ENCODE assay signal across 20 cellular contexts in genomic region chr1:12408662-12409061, GRCh38.
DNase-seq lines count a peak whose midpoint lies in the region; TF ChIP-seq lines count a peak whose summit lies in the region.
"Had no signal": no experiment of that assay in that cellular context is flagged by ENCODE, and none has a peak within 500 bp of the region (broad histone marks: within the 10 kb centered on the region; RNA-seq: fewer than 3 reads in every experiment).

No MANE protein-coding gene starts in this region.

- H3K4me2 ChIP-seq in BLaER1 (peak overlapping the region; percentile 31; the same call in 1 of the 2 replicates), osteoblast (ENCODE audit: insufficient read depth, low read length) (no peak overlapping the region), neuronal stem cell (ENCODE audit: insufficient read depth, low read length, poor library complexity, severe bottlenecking) (no peak overlapping the region)

- no peak overlapping the region for H2BK120ac ChIP-seq in neuronal stem cell (ENCODE audit: low read depth, low read length)

- no peak overlapping the region for H4K8ac ChIP-seq in neuronal stem cell (ENCODE audit: low read depth, low read length)

- POLR2A ChIA-PET in CD8-positive, alpha-beta memory T cell (lab: Charles Lee), result interaction anchor here (0.6 kb wide), 1 partner anchor 97 kb away, joined by 4 read pairs; no protein-coding TSS in a partner anchor

- no peak overlapping the region for H3K27ac ChIP-seq in BLaER1
- H3K27ac ChIP-seq in osteoblast (ENCODE audit: low read depth, low read length), result peak overlapping the region; percentile 7
- no peak overlapping the region for H3K27ac ChIP-seq in CD8-positive, alpha-beta memory T cell (ENCODE audit: low read depth, low read length)
- H3K27ac ChIP-seq in neuronal stem cell (replicated peaks; ENCODE audit: low read length), result no peak overlapping the region

- H4K20me1 ChIP-seq in BLaER1 (no peaks in the 10 kb centered on the region), osteoblast (ENCODE audit: insufficient read depth, low read length) (no peaks in the 10 kb centered on the region)

- H3K4me3 ChIP-seq in BLaER1, result no peak overlapping the region
- H3K4me3 ChIP-seq in osteoblast (ENCODE audit: insufficient read depth, low read length), result no peak overlapping the region
- no peak overlapping the region for H3K4me3 ChIP-seq in CD8-positive, alpha-beta memory T cell (ENCODE audit: low read length)
- H3K4me3 ChIP-seq in neuronal stem cell (ENCODE audit: low read length in 2 of 2), result no peak overlapping the region
- H3K4me3 ChIP-seq: psoas muscle had no signal

- no peak overlapping the region for H2AK5ac ChIP-seq in neuronal stem cell (ENCODE audit: low read depth, low read length)

- no peak overlapping the region for H3K4ac ChIP-seq in neuronal stem cell (ENCODE audit: low read length)

- no peak overlapping the region for H3K18ac ChIP-seq in neuronal stem cell (ENCODE audit: low read length)

- no peak overlapping the region for H2BK12ac ChIP-seq in neuronal stem cell (ENCODE audit: low read length)

- H3K27ac Mint-ChIP-seq in activated naive CD8-positive, alpha-beta T cell treated with anti-CD3 and anti-CD28 coated beads for 36 hours, result peak overlapping the region; percentile 50
- H3K27ac Mint-ChIP-seq in CD8-positive, alpha-beta memory T cell, result peak overlapping the region in 3 of 8 donors; percentile 46 to 76 (median 73)
- H3K27ac Mint-ChIP-seq in osteocyte (ENCODE audit: unreplicated experiment), result no peak overlapping the region

- H3K4me1 ChIP-seq in BLaER1 (peaks cover 36% of the 10 kb centered on the region), osteoblast (ENCODE audit: insufficient read depth, low read length) (peaks cover 33% of the 10 kb centered on the region), neuronal stem cell (ENCODE audit: control insufficient read depth in 2 of 2, insufficient read depth in 1 of 2, low read depth in 1 of 2, low read length in 2 of 2) (peaks cover 10 to 11% of the 10 kb centered on the region in 2 donors)
- peaks cover 24% of the 10 kb centered on the region for H3K4me1 ChIP-seq in CD8-positive, alpha-beta memory T cell (ENCODE audit: insufficient read depth, low read length)

- no peaks in the 10 kb centered on the region for H3K79me1 ChIP-seq in neuronal stem cell (ENCODE audit: low read depth, low read length)

- no CpG with 5 or more reads among the region's 1 CpG for WGBS in neuronal stem cell (ENCODE audit: extremely low coverage in 2 of 2, insufficient read length in 2 of 2, insufficient replicate concordance in 1 of 2), 2 donors

- H2AFZ ChIP-seq in osteoblast (ENCODE audit: low read length) (no peak overlapping the region), neuronal stem cell (ENCODE audit: low read length) (no peak overlapping the region)

- H3K9me3 Mint-ChIP-seq in activated naive CD8-positive, alpha-beta T cell treated with anti-CD3 and anti-CD28 coated beads for 36 hours, result peaks cover 8% of the 10 kb centered on the region
- peaks cover 0 to 9% (median 9%) of the 10 kb centered on the region in 5 donors for H3K9me3 Mint-ChIP-seq in CD8-positive, alpha-beta memory T cell
- peaks cover 8% of the 10 kb centered on the region for H3K9me3 Mint-ChIP-seq in osteocyte (ENCODE audit: unreplicated experiment)
- H3K9me3 Mint-ChIP-seq: effector memory CD8-positive, alpha-beta T cell had no signal

- no peak overlapping the region for H3K14ac ChIP-seq in neuronal stem cell (ENCODE audit: low read length)

- no peaks in the 10 kb centered on the region for H3K27me3 Mint-ChIP-seq in activated naive CD8-positive, alpha-beta T cell treated with anti-CD3 and anti-CD28 coated beads for 36 hours
- no peaks in the 10 kb centered on the region for H3K27me3 Mint-ChIP-seq in CD8-positive, alpha-beta memory T cell
- H3K27me3 Mint-ChIP-seq in osteocyte (ENCODE audit: unreplicated experiment), result no peaks in the 10 kb centered on the region
- H3K27me3 Mint-ChIP-seq: effector memory CD8-positive, alpha-beta T cell; naive thymus-derived CD4-positive, alpha-beta T cell had no signal

- H3K9me3 ChIP-seq in BLaER1 (peaks cover 20% of the 10 kb centered on the region), osteoblast (ENCODE audit: low read depth, low read length) (no peaks in the 10 kb centered on the region), neuronal stem cell (replicated peaks in 1 of 2; ENCODE audit: control insufficient read depth in 2 of 2, insufficient read depth in 1 of 2, low read depth in 1 of 2, low read length in 2 of 2) (peaks cover 4 to 16% of the 10 kb centered on the region in 2 donors)
- peaks cover 6% of the 10 kb centered on the region for H3K9me3 ChIP-seq in CD8-positive, alpha-beta memory T cell (ENCODE audit: low read length)
- H3K9me3 ChIP-seq: Caco-2, psoas muscle had no signal

- H3K23ac ChIP-seq in neuronal stem cell (ENCODE audit: low read depth, low read length, poor library complexity), result no peak overlapping the region

- CTCF ChIA-PET in CD8-positive, alpha-beta memory T cell (lab: Charles Lee), result interaction anchor here (0.7 to 3.2 kb wide), 2 partner anchors 101 to 210 kb away, joined by 4 to 27 read pairs; partner anchors contain the start of gene DHRS3

- DNase-seq in MV-4-11 (lab: John Stamatoyannopoulos, UW) (peak; percentile 68), osteoblast (ENCODE audit: insufficient read length, low spot score, missing footprints) (no peak), COLO829 (ENCODE audit: low spot score) (no peak), neuronal stem cell (ENCODE audit: low spot score) (no peak), osteocyte (ENCODE audit: extremely low spot score, unreplicated experiment) (no peak)
- no peak for DNase-seq in activated naive CD8-positive, alpha-beta T cell treated with anti-CD3 and anti-CD28 coated beads for 36 hours
- no peak for DNase-seq in CD8-positive, alpha-beta memory T cell
- DNase-seq: activated effector memory CD4-positive, alpha-beta T cell treated with Interleukin-2 at 50 U/mL for 16 hours; Caco-2; cerebellar nuclear complex; effector memory CD8-positive, alpha-beta T cell; head of caudate nucleus; naive thymus-derived CD4-positive, alpha-beta T cell; NCI-H187; NCI-H446; NK-92 treated with Interleukin-12 subunit alpha and Interleukin-12 subunit beta, amount 100 ng/mL, for 24 hours; psoas muscle; Right ventricle myocardium superior; T-helper 2 cell had no signal

- H3K4me3 Mint-ChIP-seq in activated naive CD8-positive, alpha-beta T cell treated with anti-CD3 and anti-CD28 coated beads for 36 hours, result no peak overlapping the region
- no peak overlapping the region for H3K4me3 Mint-ChIP-seq in CD8-positive, alpha-beta memory T cell
- H3K4me3 Mint-ChIP-seq in osteocyte (ENCODE audit: unreplicated experiment), result no peak overlapping the region
- H3K4me3 Mint-ChIP-seq: effector memory CD8-positive, alpha-beta T cell; naive thymus-derived CD4-positive, alpha-beta T cell had no signal

- H4K91ac ChIP-seq in neuronal stem cell (ENCODE audit: low read depth, low read length, poor library complexity), result no peak overlapping the region

- H2BK15ac ChIP-seq in neuronal stem cell (ENCODE audit: low read length), result no peak overlapping the region

- peaks cover 45% of the 10 kb centered on the region for H3K36me3 ChIP-seq in BLaER1
- peaks cover 23% of the 10 kb centered on the region for H3K36me3 ChIP-seq in osteoblast (ENCODE audit: insufficient read depth, low read length)
- H3K36me3 ChIP-seq in CD8-positive, alpha-beta memory T cell (ENCODE audit: insufficient read depth, low read length), result peaks cover 18% of the 10 kb centered on the region
- H3K36me3 ChIP-seq in neuronal stem cell (replicated peaks in 1 of 2; ENCODE audit: control insufficient read depth in 2 of 2, insufficient read depth in 2 of 2, low read length in 2 of 2), result peaks cover 2 to 34% of the 10 kb centered on the region in 2 donors

- peaks cover 40% of the 10 kb centered on the region for H3K4me1 Mint-ChIP-seq in activated naive CD8-positive, alpha-beta T cell treated with anti-CD3 and anti-CD28 coated beads for 36 hours
- H3K4me1 Mint-ChIP-seq in CD8-positive, alpha-beta memory T cell, result peaks cover 6 to 15% (median 7%) of the 10 kb centered on the region in 3 donors
- peaks cover 30% of the 10 kb centered on the region for H3K4me1 Mint-ChIP-seq in osteocyte (ENCODE audit: unreplicated experiment)

- H3K9ac ChIP-seq in BLaER1, result no peak overlapping the region
- no peak overlapping the region for H3K9ac ChIP-seq in neuronal stem cell (ENCODE audit: low read depth, low read length, poor library complexity)

- H3K36me3 Mint-ChIP-seq in activated naive CD8-positive, alpha-beta T cell treated with anti-CD3 and anti-CD28 coated beads for 36 hours, result peaks cover 59% of the 10 kb centered on the region
- peaks cover 27 to 66% (median 29%) of the 10 kb centered on the region in 3 donors for H3K36me3 Mint-ChIP-seq in CD8-positive, alpha-beta memory T cell
- peaks cover 63% of the 10 kb centered on the region for H3K36me3 Mint-ChIP-seq in osteocyte (ENCODE audit: unreplicated experiment)

- H2BK5ac ChIP-seq in neuronal stem cell (ENCODE audit: low read length), result no peak overlapping the region

- no peaks in the 10 kb centered on the region for H3K79me2 ChIP-seq in osteoblast (ENCODE audit: insufficient read depth, low read length)

- TF ChIP-seq CTCF in osteoblast (IDR thresholded peaks at IDR 0.05; ENCODE audit: extremely low read depth, low read depth, low read length) (no peak), osteocyte (IDR thresholded peaks at IDR 0.05) (no peak)

- no peaks in the 10 kb centered on the region for H3K27me3 ChIP-seq in BLaER1
- H3K27me3 ChIP-seq in osteoblast (ENCODE audit: insufficient read depth, low read length), result no peaks in the 10 kb centered on the region
- no peaks in the 10 kb centered on the region for H3K27me3 ChIP-seq in CD8-positive, alpha-beta memory T cell (ENCODE audit: insufficient read depth, low read length, poor library complexity, severe bottlenecking)
- no peaks in the 10 kb centered on the region for H3K27me3 ChIP-seq in neuronal stem cell (ENCODE audit: control insufficient read depth in 3 of 3, insufficient read depth in 3 of 3, low read depth in 1 of 3, low read length in 3 of 3)
